Comparison of ENCODE assay signal across 8 cellular contexts in the genomic region with DNA sequence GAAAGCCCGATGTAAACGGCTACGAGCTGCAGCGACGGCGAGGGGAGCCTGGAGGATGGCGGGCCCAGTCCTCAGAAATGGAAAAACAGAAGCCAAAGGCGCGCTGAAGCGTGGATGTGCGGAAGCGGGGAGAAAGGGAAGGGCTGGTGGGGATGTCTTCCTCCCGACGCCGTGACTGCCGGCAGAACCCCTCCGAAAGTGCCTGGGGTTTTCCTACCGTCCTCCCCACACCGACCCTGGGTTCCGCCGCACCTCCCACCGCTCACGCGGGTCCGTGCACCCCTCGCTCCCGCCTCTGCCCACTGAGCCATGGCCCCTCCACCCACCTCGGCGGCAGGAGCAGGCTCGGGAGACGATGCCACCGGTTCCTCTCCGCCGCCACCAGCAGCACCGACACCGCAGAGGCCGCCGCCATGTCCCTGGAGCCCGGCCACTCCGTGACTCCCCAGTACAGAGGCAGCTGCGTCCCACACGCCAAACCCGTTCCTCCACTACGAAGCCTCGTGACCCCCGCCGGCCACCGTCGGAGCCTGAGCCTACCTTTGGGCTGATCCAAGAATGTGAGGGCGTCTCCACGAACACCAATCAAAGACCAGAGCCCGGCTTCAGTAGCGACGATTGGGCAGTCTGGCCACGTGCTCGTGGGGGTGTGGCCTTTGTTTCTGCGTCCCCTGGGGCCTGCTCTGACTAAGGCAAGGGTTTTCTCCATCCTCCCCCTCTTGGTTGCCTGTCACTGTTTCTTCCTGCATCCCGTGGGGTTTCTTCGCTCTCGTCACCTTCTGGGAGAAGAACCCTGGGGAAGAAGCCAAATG. TPM values are rescaled to one million over a fixed set of nuclear protein-coding genes. Genes with fewer than 3 reads are reported as not detected.
A peak's percentile ranks its signal among the peaks of the same experiment; 100 is the strongest.
DNase-seq lines count a peak whose midpoint lies in the region; ATAC-seq and TF ChIP-seq lines count a peak whose summit lies in the region.

A gene (minus strand): TSS at position 471 of the 812 bp plus-strand sequence. CDS start 56 bp downstream, at position 415.

- DNase-seq in BE2C (peak; percentile 99), GM19240 (ENCODE audit: insufficient read length, low spot score) (peak; percentile 96), NCI-H69 (lab: John Stamatoyannopoulos, UW) (peak; percentile 100), dedifferentiated amniotic fluid mesenchymal stem cell (ENCODE audit: extremely low spot score) (peak; percentile 98), left kidney (ENCODE audit: low read depth, low spot score) (peak; percentile 100)
- DNase-seq in activated CD4-positive, alpha-beta T cell treated with anti-CD3 and anti-CD28 coated beads, Interleukin-2, amount 50 U/mL, for 1 hour = peak; percentile 95
- peak; percentile 97 to 98 for DNase-seq in stimulated activated CD4-positive, alpha-beta T cell treated with anti-CD3 and anti-CD28 coated beads, Interleukin-2, amount 100 ng/mL, for 24 hours

- peak within 1 kb of the TSS; percentile 63 for H3K4me3 ChIP-seq in BE2C (ENCODE audit: low read depth, low read length)

- no peaks in the 10 kb centered on the region for H3K27me3 ChIP-seq in BE2C

- TF ChIP-seq CTCF in BE2C (IDR thresholded peaks at IDR 0.05; ENCODE audit: low read depth, low read length) = no peak

- H3K4me1 ChIP-seq in BE2C = peaks cover 6% of the 10 kb centered on the region; the same call in 1 of the 2 replicates

- H3K36me3 ChIP-seq in BE2C = peaks cover 4% of the 10 kb centered on the region; the same call in 1 of the 2 replicates

- H3K9me3 ChIP-seq in BE2C = no peaks in the 10 kb centered on the region

- ATAC-seq in HG03460 (IDR thresholded peaks at IDR 0.05; ENCODE audit: unreplicated experiment) = peak; percentile 99

RNA-seq across cellular contexts. Expression of the gene that starts here (rescaled TPM):
- polyA plus RNA-seq in BE2C (2012; ENCODE audit: insufficient read depth, insufficient read length, low read depth) = 5.5 TPM

Comparison
In these comparisons a context has a peak if more than half of its experiments do, and no peak if none do; other contexts are left out.
1. Peak in every context shown above with its lines: DNase-seq, ATAC-seq and H3K4me3 ChIP-seq.